In the genomic region with DNA sequence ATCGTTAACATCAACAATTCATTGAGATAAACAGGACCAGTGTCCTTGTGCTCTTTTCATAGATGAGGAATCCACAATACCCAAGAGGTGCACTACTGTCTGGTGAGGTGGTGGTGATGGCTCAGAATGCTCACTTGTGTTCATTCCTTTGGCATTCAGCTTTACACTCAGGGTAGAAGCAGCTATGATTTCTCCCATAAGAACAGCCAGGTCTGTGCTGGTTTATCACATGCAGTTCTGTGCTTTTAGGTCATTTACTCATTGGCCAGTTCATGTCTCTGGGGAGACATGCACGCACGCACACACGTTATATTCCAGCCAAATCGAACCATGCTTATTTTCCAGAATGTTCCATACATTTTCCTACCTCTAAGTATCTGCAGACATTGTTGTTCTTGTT, we compare ENCODE assay signal across 29 cellular contexts.
"Had no signal": no experiment of that assay in that cellular context is flagged by ENCODE, and none has a peak within 500 bp of the region (broad histone marks: within the 10 kb centered on the region; RNA-seq: fewer than 3 reads in every experiment).

No MANE protein-coding gene starts in this region.

- H3K4me2 ChIP-seq: neural progenitor cell had no signal

- H3K9me3 ChIP-seq: ovary, psoas muscle, right lobe of liver, sigmoid colon, stomach, thoracic aorta, thyroid gland, tibial nerve, upper lobe of left lung, vagina had no signal

- H2AFZ ChIP-seq: neural progenitor cell, parathyroid adenoma had no signal

- H3K27ac ChIP-seq: neural progenitor cell, ovary, parathyroid adenoma, psoas muscle, right lobe of liver, sigmoid colon, stomach, thoracic aorta, thyroid gland, tibial nerve, upper lobe of left lung, vagina had no signal

- H3K9ac ChIP-seq: neural progenitor cell, parathyroid adenoma had no signal

- H3K27me3 ChIP-seq: neural progenitor cell, ovary, right lobe of liver, sigmoid colon, stomach, thyroid gland, tibial nerve, upper lobe of left lung, vagina had no signal

- ATAC-seq: naive thymus-derived CD4-positive, alpha-beta T cell; natural killer cell; psoas muscle; right cardiac atrium; right lobe of liver; stimulated activated effector memory CD8-positive, alpha-beta T cell treated with anti-CD3 and anti-CD28 coated beads, Interleukin-12 subunit alpha, Interleukin-12 subunit beta, amount 100 ng/mL, for 72 hours; stimulated activated naive B cell treated with anti-CD40 and anti-IgM and Interleukin-4, amounts not matched to agents 10 μg/mL and 1 μg/mL and 100 μg/mL, for 72 hours had no signal

- DNase-seq: naive thymus-derived CD4-positive, alpha-beta T cell; natural killer cell; occipital lobe; ovary; posterior cingulate gyrus; psoas muscle; right cardiac atrium; right lobe of liver; sigmoid colon; small intestine; stimulated activated CD4-positive, alpha-beta T cell treated with anti-CD3 and anti-CD28 coated beads, Interleukin-15, amount 100 ng/mL, for 24 hours; stimulated activated CD4-positive, alpha-beta T cell treated with anti-CD3 and anti-CD28 coated beads, Interleukin-2, amount 100 ng/mL, for 24 hours; stimulated activated CD4-positive, alpha-beta T cell treated with anti-CD3 and anti-CD28 coated beads, Interleukin-2, amount 100 ng/mL, for 48 hours; stimulated activated CD4-positive, alpha-beta T cell treated with anti-CD3 and anti-CD28 coated beads, Interleukin-4, amount 100 ng/mL, for 24 hours; stimulated activated naive B cell treated with anti-CD40 and anti-IgM and Interleukin-4, amounts not matched to agents 10 μg/mL and 1 μg/mL and 100 μg/mL, for 72 hours; stimulated activated naive CD4-positive, alpha-beta T cell treated with Interleukin-2 at 50 U/mL for 16 hours; stomach; thyroid gland; trophoblast cell; upper lobe of left lung had no signal

- H3K79me2 ChIP-seq: parathyroid adenoma had no signal

- H3K27me3 Mint-ChIP-seq: naive thymus-derived CD4-positive, alpha-beta T cell; progenitor cell of endocrine pancreas had no signal

- H3K36me3 ChIP-seq: neural progenitor cell, ovary, right lobe of liver, sigmoid colon, stomach, thoracic aorta, thyroid gland, tibial nerve, upper lobe of left lung, vagina had no signal

- H3K4me1 ChIP-seq: parathyroid adenoma, psoas muscle, sigmoid colon, stomach, thyroid gland, tibial nerve, upper lobe of left lung, vagina had no signal

- H3K4me3 Mint-ChIP-seq: naive thymus-derived CD4-positive, alpha-beta T cell; natural killer cell; nephron; neural progenitor cell; stimulated activated effector memory CD8-positive, alpha-beta T cell treated with anti-CD3 and anti-CD28 coated beads, Interleukin-12 subunit alpha, Interleukin-12 subunit beta, amount 100 ng/mL, for 72 hours; stimulated activated naive B cell treated with anti-CD40 and anti-IgM and Interleukin-4, amounts not matched to agents 10 μg/mL and 1 μg/mL and 100 μg/mL, for 72 hours; stimulated activated naive CD8-positive, alpha-beta T cell treated with anti-CD3 and anti-CD28 coated beads, Interleukin-15, Interleukin-2, amounts not matched to agents 100 ng/mL and 50 ng/mL, for 24 hours had no signal

- H3K27ac Mint-ChIP-seq: naive thymus-derived CD4-positive, alpha-beta T cell; natural killer cell; nephron; neural progenitor cell; stimulated activated effector memory CD8-positive, alpha-beta T cell treated with anti-CD3 and anti-CD28 coated beads, Interleukin-12 subunit alpha, Interleukin-12 subunit beta, amount 100 ng/mL, for 72 hours; stimulated activated naive B cell treated with anti-CD40 and anti-IgM and Interleukin-4, amounts not matched to agents 10 μg/mL and 1 μg/mL and 100 μg/mL, for 72 hours; stimulated activated naive CD8-positive, alpha-beta T cell treated with anti-CD3 and anti-CD28 coated beads, Interleukin-15, Interleukin-2, amounts not matched to agents 100 ng/mL and 50 ng/mL, for 24 hours had no signal

- H3K4me3 ChIP-seq: neural progenitor cell, ovary, psoas muscle, right lobe of liver, sigmoid colon, stomach, thoracic aorta, thyroid gland, tibial nerve, upper lobe of left lung, vagina had no signal

- H3K4me1 Mint-ChIP-seq: naive thymus-derived CD4-positive, alpha-beta T cell; natural killer cell; stimulated activated effector memory CD8-positive, alpha-beta T cell treated with anti-CD3 and anti-CD28 coated beads, Interleukin-12 subunit alpha, Interleukin-12 subunit beta, amount 100 ng/mL, for 72 hours; stimulated activated naive B cell treated with anti-CD40 and anti-IgM and Interleukin-4, amounts not matched to agents 10 μg/mL and 1 μg/mL and 100 μg/mL, for 72 hours had no signal

- H3K9me3 Mint-ChIP-seq: nephron; neural progenitor cell; stimulated activated naive CD8-positive, alpha-beta T cell treated with anti-CD3 and anti-CD28 coated beads, Interleukin-15, Interleukin-2, amounts not matched to agents 100 ng/mL and 50 ng/mL, for 24 hours had no signal

- H3K36me3 Mint-ChIP-seq: natural killer cell; neural progenitor cell; stimulated activated effector memory CD8-positive, alpha-beta T cell treated with anti-CD3 and anti-CD28 coated beads, Interleukin-12 subunit alpha, Interleukin-12 subunit beta, amount 100 ng/mL, for 72 hours; stimulated activated naive B cell treated with anti-CD40 and anti-IgM and Interleukin-4, amounts not matched to agents 10 μg/mL and 1 μg/mL and 100 μg/mL, for 72 hours had no signal
